In genomic region chr12:109613611-109614455, GRCh38 we compare ENCODE assay signal across 21 cellular contexts.
"Had no signal": no experiment of that assay in that cellular context is flagged by ENCODE, and none has a peak within 500 bp of the region (broad histone marks: within the 10 kb centered on the region; RNA-seq: fewer than 3 reads in every experiment).

No MANE protein-coding gene starts in this region.

- ATAC-seq: activated CD8-positive, alpha-beta T cell treated with anti-CD3 and anti-CD28 coated beads for 36 hours; activated T-cell treated with anti-CD3 and anti-CD28 coated beads, Interleukin-2, amount 50 U/mL, for 4 hours; activated T-helper 17 cell treated with anti-CD3 and anti-CD28 coated beads, Interleukin-2, amount 50 U/mL, for 72 hours; gastrocnemius medialis; left cardiac atrium; T-helper 17 cell had no signal

- H3K36me3 ChIP-seq: gastrocnemius medialis, right atrium auricular region, stomach, suprapubic skin, tibial artery had no signal

- H3K27me3 ChIP-seq: right atrium auricular region had no signal

- H3K27ac ChIP-seq: gastrocnemius medialis, right atrium auricular region, stomach, suprapubic skin, tibial artery had no signal

- DNase-seq: activated CD4-positive, alpha-beta T cell treated with anti-CD3 and anti-CD28 coated beads, Interleukin-2, amount 50 U/mL, for 1 hour; activated gamma-delta T cell treated with Interleukin-2 at 50 U/mL for 16 hours; activated naive CD4-positive, alpha-beta T cell treated with anti-CD3 and anti-CD28 coated beads, Interleukin-2, amount 50 U/mL, for 16 hours; activated T-cell treated with anti-CD3 and anti-CD28 coated beads, Interleukin-2, amount 50 U/mL, for 4 hours; gastrocnemius medialis; glutamatergic neuron; left cardiac atrium; stimulated activated CD4-positive, alpha-beta T cell treated with anti-CD3 and anti-CD28 coated beads, Interleukin-1b, Interleukin-23, amount 100 ng/mL, for 48 hours; stimulated activated naive B cell treated with anti-CD40 and anti-IgM and Interleukin-4, amounts not matched to agents 10 μg/mL and 1 μg/mL and 100 μg/mL, for 72 hours; stomach; T-helper 17 cell; T1000; tibial artery had no signal

- H3K4me3 ChIP-seq: gastrocnemius medialis, right atrium auricular region, smooth muscle cell, stomach, suprapubic skin, tibial artery had no signal

- FAIRE-seq: bronchial epithelial cell, endometrium, keratinocyte had no signal

- H3K4me1 ChIP-seq: gastrocnemius medialis, right atrium auricular region, stomach, suprapubic skin, tibial artery had no signal

- H3K9me3 ChIP-seq: gastrocnemius medialis, right atrium auricular region, stomach, suprapubic skin, tibial artery had no signal
